1 cellular context compared by ENCODE assay signal in the genomic region with DNA sequence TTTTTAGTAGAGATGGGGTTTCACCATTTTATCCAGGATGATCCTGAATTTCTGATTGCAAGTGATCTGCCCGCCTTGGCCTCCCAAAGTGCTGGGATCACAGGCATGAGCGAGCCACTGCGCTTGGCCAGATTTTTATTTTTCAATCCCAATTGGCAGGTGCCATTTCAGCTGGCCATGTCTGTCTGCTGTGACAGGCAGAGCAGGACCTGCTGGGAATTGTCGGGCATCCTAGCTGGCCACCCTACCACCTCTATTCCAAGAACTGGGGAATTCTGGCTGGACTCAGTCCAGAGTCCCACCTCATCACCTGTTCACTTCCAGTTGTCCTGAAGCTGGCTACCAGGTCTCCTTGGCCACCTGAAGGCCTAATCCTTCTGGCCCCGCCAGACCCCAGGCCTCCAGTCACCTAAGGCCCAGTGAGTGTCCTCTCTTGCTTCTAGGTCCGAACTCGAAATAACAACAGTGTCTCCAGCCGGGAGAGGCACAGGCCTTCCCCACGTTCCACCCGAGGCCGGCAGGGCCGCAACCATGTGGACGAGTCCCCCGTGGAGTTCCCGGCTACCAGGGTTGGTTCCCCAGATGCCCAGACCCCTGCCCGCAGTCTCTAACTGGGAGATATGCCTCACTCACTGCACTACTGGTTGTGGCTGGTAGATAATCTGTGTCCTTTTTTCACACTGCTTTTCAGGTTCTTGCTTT.
TF ChIP-seq lines count a peak whose summit lies in the region.

No MANE protein-coding gene starts in this region.

TF ChIP-seq in K562, 482 proteins besides CTCF, POLR2A, EP300 and RAD21:
- TF ChIP-seq CBX8 (IDR thresholded peaks at IDR 0.05; ENCODE audit: borderline replicate concordance, extremely low read depth, low read depth, low read length, poor library complexity, severe bottlenecking) (no peak), POLR2G (IDR thresholded peaks at IDR 0.05; ENCODE audit: low read depth, low read length) (0 out of 2 replicates have a peak, but pooled peaks have one; percentile 30)
TF ChIP-seq in K562: peak in this region for 1.
